Comparison of ENCODE assay signal across 1 cellular context in genomic region chr1:157162345-157162744, GRCh38.
TF ChIP-seq lines count a peak whose summit lies in the region.

No MANE protein-coding gene starts in this region.

TF ChIP-seq in WTC11, 78 proteins besides CTCF, POLR2A, EP300 and RAD21 (continued from another document):
- TF ChIP-seq USF1 (CRISPR knock-in tag; IDR thresholded peaks at IDR 0.05) (0 out of 2 replicates have a peak, but pooled peaks have one; percentile 49), MXD4 (CRISPR knock-in tag; IDR thresholded peaks at IDR 0.05; ENCODE audit: borderline replicate concordance) (no peak)
